8 cellular contexts compared by ENCODE assay signal in genomic region chr4:122826000-122826595, GRCh38. TPM values are rescaled to one million over a fixed set of nuclear protein-coding genes. Genes with fewer than 3 reads are reported as not detected.
DNase-seq lines count a peak whose midpoint lies in the region; ATAC-seq and TF ChIP-seq lines count a peak whose summit lies in the region.

No MANE protein-coding gene starts in this region.

- H3K4me3 ChIP-seq in HAP-1: peak overlapping the region; percentile 67
- peak overlapping the region; percentile 79; the same call in 1 of the 2 replicates for H3K4me3 ChIP-seq in iPS DF 6.9 (ENCODE audit: low read length)
- H3K4me3 ChIP-seq in skeletal muscle satellite cell (ENCODE audit: low read length): peak overlapping the region; percentile 88
- H3K4me3 ChIP-seq in effector memory CD4-positive, alpha-beta T cell (ENCODE audit: insufficient read depth, low read depth, low read length, poor library complexity, severe bottlenecking): no peak overlapping the region

- CTCF ChIA-PET in WTC11 (lab: Charles Lee): no interaction called here

- DNase-seq in HAP-1 (ENCODE audit: low spot score in 2 of 2): peak in 1 of 2 experiments; percentile 13
- DNase-seq in WTC11 (ENCODE audit: low spot score): no peak
- no peak for DNase-seq in iPS DF 6.9 (ENCODE audit: low read depth, low spot score)
- DNase-seq in amygdala (lab: John Stamatoyannopoulos, UW): no peak
- no peak for DNase-seq in effector memory CD4-positive, alpha-beta T cell
- no peak for DNase-seq in DMS79 treated with DMSO at 0.1 percent for 48 hours (lab: John Stamatoyannopoulos, UW)

- H3K9me3 ChIP-seq in HAP-1 (no peaks in the 10 kb centered on the region), iPS DF 6.9 (ENCODE audit: control insufficient read depth, insufficient read depth, low read length) (no peaks in the 10 kb centered on the region), skeletal muscle satellite cell (replicated peaks; ENCODE audit: low read length) (no peaks in the 10 kb centered on the region)
- no peaks in the 10 kb centered on the region for H3K9me3 ChIP-seq in effector memory CD4-positive, alpha-beta T cell (ENCODE audit: control insufficient read depth, low read length)

- H3K4me3 Mint-ChIP-seq in WTC11: peak overlapping the region; percentile 68

- ATAC-seq in WTC11 (no peak), HG03378 (IDR thresholded peaks at IDR 0.05; ENCODE audit: unreplicated experiment) (no peak)

- no peak for TF ChIP-seq CTCF in WTC11 (IDR thresholded peaks at IDR 0.05)

- H3K27ac Mint-ChIP-seq in WTC11: peak overlapping the region; percentile 73

- H3K36me3 ChIP-seq in HAP-1 (replicated peaks): 0 out of 2 replicates have a peak, but pooled peaks cover 2% of the 10 kb centered on the region
- H3K36me3 ChIP-seq in iPS DF 6.9 (ENCODE audit: control insufficient read depth, insufficient read depth, low read length): peaks cover 8% of the 10 kb centered on the region
- H3K36me3 ChIP-seq in skeletal muscle satellite cell (ENCODE audit: insufficient read depth, low read length): peaks cover 3% of the 10 kb centered on the region
- H3K36me3 ChIP-seq in effector memory CD4-positive, alpha-beta T cell (ENCODE audit: control insufficient read depth, insufficient read depth, low read length): no peaks in the 10 kb centered on the region

- H3K27me3 Mint-ChIP-seq in WTC11 (ENCODE audit: low read depth): no peaks in the 10 kb centered on the region

- no peaks in the 10 kb centered on the region for H3K27me3 ChIP-seq in HAP-1 (ENCODE audit: low read depth)
- no peaks in the 10 kb centered on the region for H3K27me3 ChIP-seq in iPS DF 6.9 (ENCODE audit: control insufficient read depth, insufficient read depth, low read length)
- H3K27me3 ChIP-seq in skeletal muscle satellite cell (ENCODE audit: control insufficient read depth, insufficient read depth, low read length): no peaks in the 10 kb centered on the region
- H3K27me3 ChIP-seq in effector memory CD4-positive, alpha-beta T cell (replicated peaks; ENCODE audit: control insufficient read depth, insufficient read depth, low read length, poor library complexity, severe bottlenecking): peaks cover 34% of the 10 kb centered on the region

- no CpG with 5 or more reads among the region's 23 CpGs for WGBS in iPS DF 6.9 (ENCODE audit: insufficient coverage, insufficient read length)

- H3K9ac ChIP-seq in skeletal muscle satellite cell (ENCODE audit: low read depth, low read length): peak overlapping the region; percentile 79

- peaks cover 24% of the 10 kb centered on the region for H3K36me3 Mint-ChIP-seq in WTC11

- no peaks in the 10 kb centered on the region for H3K9me3 Mint-ChIP-seq in WTC11

- H3K4me1 ChIP-seq in HAP-1 (peaks cover 21% of the 10 kb centered on the region), iPS DF 6.9 (ENCODE audit: control insufficient read depth, insufficient read depth, low read length) (peaks cover 7% of the 10 kb centered on the region; the same call in 1 of the 2 replicates), skeletal muscle satellite cell (ENCODE audit: control insufficient read depth, insufficient read depth, low read length) (peaks cover 29% of the 10 kb centered on the region)
- H3K4me1 ChIP-seq in effector memory CD4-positive, alpha-beta T cell (ENCODE audit: control insufficient read depth, insufficient read depth, low read length, poor library complexity, severe bottlenecking): peaks cover 10% of the 10 kb centered on the region

- in situ Hi-C loops in HAP-1 (cut with MboI; ENCODE audit: low sequenced_read_pairs): no loop called here

- H3K4me2 ChIP-seq in skeletal muscle satellite cell (ENCODE audit: low read length): peak overlapping the region; percentile 77

- POLR2A ChIA-PET in WTC11 (lab: Charles Lee): interaction anchor here (3.0 kb wide), 1 partner anchor 43 kb away, joined by 20 read pairs; no protein-coding TSS in a partner anchor

- peaks cover 45% of the 10 kb centered on the region for H3K4me1 Mint-ChIP-seq in WTC11

- H3K27ac ChIP-seq in iPS DF 6.9 (ENCODE audit: low read length): no peak overlapping the region
- H3K27ac ChIP-seq in effector memory CD4-positive, alpha-beta T cell (ENCODE audit: insufficient read depth, low read length, poor library complexity, severe bottlenecking): no peak overlapping the region

TF ChIP-seq in WTC11, 78 proteins besides CTCF, POLR2A, EP300 and RAD21:
- TF ChIP-seq IRF2 (CRISPR knock-in tag; IDR thresholded peaks at IDR 0.05; ENCODE audit: borderline replicate concordance, low read depth) (no peak), KAT7 (CRISPR knock-in tag; IDR thresholded peaks at IDR 0.05; ENCODE audit: borderline replicate concordance) (no peak), E2F4 (CRISPR knock-in tag; IDR thresholded peaks at IDR 0.05; ENCODE audit: borderline replicate concordance, low read depth) (no peak), SP1 (CRISPR knock-in tag; conservative IDR thresholded peaks at IDR 0.05) (no peak), ATF2 (CRISPR knock-in tag; IDR thresholded peaks at IDR 0.05; ENCODE audit: borderline replicate concordance, low read depth) (no peak)
- TF ChIP-seq, protein P1, sequence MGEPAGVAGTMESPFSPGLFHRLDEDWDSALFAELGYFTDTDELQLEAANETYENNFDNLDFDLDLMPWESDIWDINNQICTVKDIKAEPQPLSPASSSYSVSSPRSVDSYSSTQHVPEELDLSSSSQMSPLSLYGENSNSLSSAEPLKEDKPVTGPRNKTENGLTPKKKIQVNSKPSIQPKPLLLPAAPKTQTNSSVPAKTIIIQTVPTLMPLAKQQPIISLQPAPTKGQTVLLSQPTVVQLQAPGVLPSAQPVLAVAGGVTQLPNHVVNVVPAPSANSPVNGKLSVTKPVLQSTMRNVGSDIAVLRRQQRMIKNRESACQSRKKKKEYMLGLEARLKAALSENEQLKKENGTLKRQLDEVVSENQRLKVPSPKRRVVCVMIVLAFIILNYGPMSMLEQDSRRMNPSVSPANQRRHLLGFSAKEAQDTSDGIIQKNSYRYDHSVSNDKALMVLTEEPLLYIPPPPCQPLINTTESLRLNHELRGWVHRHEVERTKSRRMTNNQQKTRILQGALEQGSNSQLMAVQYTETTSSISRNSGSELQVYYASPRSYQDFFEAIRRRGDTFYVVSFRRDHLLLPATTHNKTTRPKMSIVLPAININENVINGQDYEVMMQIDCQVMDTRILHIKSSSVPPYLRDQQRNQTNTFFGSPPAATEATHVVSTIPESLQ (CRISPR knock-in tag; IDR thresholded peaks at IDR 0.05): no peak
- TF ChIP-seq, protein P2, sequence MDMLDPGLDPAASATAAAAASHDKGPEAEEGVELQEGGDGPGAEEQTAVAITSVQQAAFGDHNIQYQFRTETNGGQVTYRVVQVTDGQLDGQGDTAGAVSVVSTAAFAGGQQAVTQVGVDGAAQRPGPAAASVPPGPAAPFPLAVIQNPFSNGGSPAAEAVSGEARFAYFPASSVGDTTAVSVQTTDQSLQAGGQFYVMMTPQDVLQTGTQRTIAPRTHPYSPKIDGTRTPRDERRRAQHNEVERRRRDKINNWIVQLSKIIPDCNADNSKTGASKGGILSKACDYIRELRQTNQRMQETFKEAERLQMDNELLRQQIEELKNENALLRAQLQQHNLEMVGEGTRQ (CRISPR knock-in tag; IDR thresholded peaks at IDR 0.05): no peak
- TF ChIP-seq, protein P3, sequence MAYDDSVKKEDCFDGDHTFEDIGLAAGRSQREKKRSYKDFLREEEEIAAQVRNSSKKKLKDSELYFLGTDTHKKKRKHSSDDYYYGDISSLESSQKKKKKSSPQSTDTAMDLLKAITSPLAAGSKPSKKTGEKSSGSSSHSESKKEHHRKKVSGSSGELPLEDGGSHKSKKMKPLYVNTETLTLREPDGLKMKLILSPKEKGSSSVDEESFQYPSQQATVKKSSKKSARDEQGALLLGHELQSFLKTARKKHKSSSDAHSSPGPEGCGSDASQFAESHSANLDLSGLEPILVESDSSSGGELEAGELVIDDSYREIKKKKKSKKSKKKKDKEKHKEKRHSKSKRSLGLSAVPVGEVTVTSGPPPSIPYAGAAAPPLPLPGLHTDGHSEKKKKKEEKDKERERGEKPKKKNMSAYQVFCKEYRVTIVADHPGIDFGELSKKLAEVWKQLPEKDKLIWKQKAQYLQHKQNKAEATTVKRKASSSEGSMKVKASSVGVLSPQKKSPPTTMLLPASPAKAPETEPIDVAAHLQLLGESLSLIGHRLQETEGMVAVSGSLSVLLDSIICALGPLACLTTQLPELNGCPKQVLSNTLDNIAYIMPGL (CRISPR knock-in tag; IDR thresholded peaks at IDR 0.05): no peak

RNA-seq across cellular contexts. Expression of gene FGF2, which starts 0.5 kb away (rescaled TPM):
- 115 to 134 TPM (median 127 TPM) in 3 replicates for total RNA-seq in WTC11 (2021)
- total RNA-seq in skeletal muscle satellite cell (2012; rRNA removed): 26.9 and 53.0 TPM in 2 replicates
